20 cellular contexts compared by ENCODE assay signal in the genomic region with DNA sequence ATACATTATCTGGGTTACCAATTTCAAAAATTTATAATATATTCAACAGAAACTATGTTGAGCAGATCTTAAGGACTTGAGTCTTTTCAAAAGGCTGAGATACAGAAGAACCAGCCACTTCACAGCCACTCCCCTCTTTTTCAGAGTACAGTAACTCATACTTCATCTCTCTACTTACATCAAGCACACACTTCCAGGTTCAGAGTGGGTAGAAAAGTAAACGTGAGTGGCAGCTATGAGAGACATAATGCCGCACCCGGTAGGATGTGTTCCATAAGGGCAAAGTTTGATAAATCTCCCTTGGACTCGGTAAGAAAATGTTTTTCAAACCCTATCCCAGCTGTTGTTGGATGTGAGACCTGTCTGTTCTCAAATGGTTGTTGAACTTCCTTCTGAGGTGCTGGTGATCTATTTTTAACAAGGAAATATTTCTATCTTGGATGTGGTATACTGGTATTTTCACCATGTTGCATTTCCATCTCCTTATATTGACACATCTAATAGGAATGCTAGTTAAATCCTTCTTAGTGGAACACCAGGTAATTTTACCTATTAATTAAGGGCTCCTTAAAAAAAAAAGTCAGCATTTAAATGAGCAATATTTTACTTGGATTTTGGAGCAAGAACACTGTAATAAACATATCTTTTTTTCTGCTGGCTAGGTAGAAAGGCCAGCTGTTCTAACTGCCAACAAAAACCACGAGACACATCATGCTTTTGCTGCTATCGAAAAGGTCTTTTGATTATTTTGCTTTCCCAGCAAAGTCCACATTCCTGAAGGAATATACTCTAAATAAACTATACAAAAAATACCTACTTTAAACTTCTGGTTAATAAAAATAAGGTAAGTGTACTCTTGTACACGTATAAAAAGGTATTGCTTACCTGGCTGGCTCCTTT. TPM values are rescaled to one million over a fixed set of nuclear protein-coding genes. Genes with fewer than 3 reads are reported as not detected.
DNase-seq lines count a peak whose midpoint lies in the region; ATAC-seq and TF ChIP-seq lines count a peak whose summit lies in the region.
"Had no signal": no experiment of that assay in that cellular context is flagged by ENCODE, and none has a peak within 500 bp of the region (broad histone marks: within the 10 kb centered on the region; RNA-seq: fewer than 3 reads in every experiment).

No MANE protein-coding gene starts in this region.

- peak overlapping the region; percentile 52 for H3K27ac Mint-ChIP-seq in osteocyte (ENCODE audit: unreplicated experiment)
- H3K27ac Mint-ChIP-seq: activated CD4-positive, alpha-beta T cell treated with anti-CD3 and anti-CD28 coated beads for 36 hours; CD4-positive, alpha-beta T cell; stimulated activated naive CD8-positive, alpha-beta T cell treated with anti-CD3 and anti-CD28 coated beads, Interleukin-15, Interleukin-2, amounts not matched to agents 100 ng/mL and 50 ng/mL, for 24 hours had no signal

- H3K9ac ChIP-seq in fibroblast of lung (ENCODE audit: insufficient read depth, low read length): no peak overlapping the region

- H3K4me1 Mint-ChIP-seq in osteocyte (ENCODE audit: unreplicated experiment): peaks cover 13% of the 10 kb centered on the region
- H3K4me1 Mint-ChIP-seq: activated CD4-positive, alpha-beta T cell treated with anti-CD3 and anti-CD28 coated beads for 36 hours had no signal

- WGBS in psoas muscle, 3 donors: 47 to 71% (median 53%) methylated on average over 7 of the region's 7 CpGs

- H3K4me3 ChIP-seq in AG04450 (ENCODE audit: low read depth, low read length) (no peak overlapping the region), fibroblast of lung (replicated peaks in 1 of 4; ENCODE audit: control extremely low read depth in 1 of 4, insufficient read depth in 1 of 4, low read depth in 3 of 4, low read length in 4 of 4) (no peak overlapping the region), psoas muscle (no peak overlapping the region)

- POLR2A ChIA-PET in AG04450 (lab: Yijun Ruan, JAX): no interaction called here

- peaks cover 29% of the 10 kb centered on the region for H3K36me3 ChIP-seq in fibroblast of lung (ENCODE audit: control insufficient read depth, insufficient read depth, low read length)
- H3K36me3 ChIP-seq in psoas muscle (ENCODE audit: insufficient read depth in 1 of 2, low read depth in 1 of 2): peaks cover 0 to 35% of the 10 kb centered on the region in 2 donors

- DNase-seq in AG04450 (ENCODE audit: low read depth, low spot score) (no peak), M059J (ENCODE audit: low read depth) (peak; percentile 24), fibroblast of lung (ENCODE audit: low read depth in 2 of 2) (peak; percentile 29 to 71), osteocyte (ENCODE audit: extremely low spot score, unreplicated experiment) (no peak), glomerular visceral epithelial cell (ENCODE audit: extremely low spot score) (no peak), NCI-H526 (lab: John Stamatoyannopoulos, UW) (no peak), psoas muscle (no peak), GDM1 (lab: John Stamatoyannopoulos, UW) (no peak)
- DNase-seq: activated CD4-positive, alpha-beta T cell treated with anti-CD3 and anti-CD28 coated beads for 36 hours; activated CD8-positive, alpha-beta memory T cell treated with anti-CD3 and anti-CD28 coated beads, Interleukin-2, amount 50 U/mL, for 48 hours; CD4-positive, alpha-beta T cell; dermis blood vessel endothelial cell; erythroblast; head of caudate nucleus; NCI-H1092 treated with DMSO at 0.1 percent for 48 hours; NCI-H2227 treated with DMSO at 0.1 percent for 48 hours; posterior cingulate gyrus; SIG-M5; stimulated activated CD4-positive, alpha-beta T cell treated with anti-CD3 and anti-CD28 coated beads, Interleukin-15, amount 100 ng/mL, for 24 hours had no signal

- H3K9me3 ChIP-seq in AG04450 (ENCODE audit: control insufficient read depth, insufficient read depth, low read length) (no peaks in the 10 kb centered on the region), fibroblast of lung (ENCODE audit: control insufficient read depth, insufficient read depth, low read depth, low read length) (no peaks in the 10 kb centered on the region), psoas muscle (no peaks in the 10 kb centered on the region)

- H3K36me3 Mint-ChIP-seq in osteocyte (ENCODE audit: unreplicated experiment): peaks cover 57% of the 10 kb centered on the region

- H3K27me3 ChIP-seq in AG04450 (ENCODE audit: control insufficient read depth, insufficient read depth, low read length): no peaks in the 10 kb centered on the region
- no peaks in the 10 kb centered on the region for H3K27me3 ChIP-seq in fibroblast of lung (ENCODE audit: control insufficient read depth, insufficient read depth, low read length)
- H3K27me3 ChIP-seq in psoas muscle (ENCODE audit: insufficient read depth in 3 of 3, low read length in 2 of 3): no peaks in the 10 kb centered on the region

- CTCF ChIA-PET in AG04450 (lab: Charles Lee): interaction anchor here (0.6 to 3.4 kb wide), 7 partner anchors 13 to 494 kb away, joined by 4 to 25 read pairs (median 7); no protein-coding TSS in a partner anchor

- peaks cover under 1% of the 10 kb centered on the region for H4K20me1 ChIP-seq in fibroblast of lung (ENCODE audit: control insufficient read depth, extremely low read depth, insufficient read depth, low read length)

- peaks cover 23% of the 10 kb centered on the region for H3K79me2 ChIP-seq in fibroblast of lung (ENCODE audit: control insufficient read depth, insufficient read depth, low read length)

- H3K27me3 Mint-ChIP-seq in osteocyte (ENCODE audit: unreplicated experiment): no peaks in the 10 kb centered on the region
- H3K27me3 Mint-ChIP-seq: activated CD4-positive, alpha-beta T cell treated with anti-CD3 and anti-CD28 coated beads for 36 hours; CD4-positive, alpha-beta T cell; stimulated activated naive CD8-positive, alpha-beta T cell treated with anti-CD3 and anti-CD28 coated beads, Interleukin-15, Interleukin-2, amounts not matched to agents 100 ng/mL and 50 ng/mL, for 24 hours had no signal

- no peak overlapping the region for H3K4me2 ChIP-seq in fibroblast of lung (ENCODE audit: extremely low read depth, insufficient read depth, low read length)

- no peak for ATAC-seq in psoas muscle
- ATAC-seq: activated CD4-positive, alpha-beta T cell treated with anti-CD3 and anti-CD28 coated beads for 36 hours had no signal

- no peak overlapping the region for H3K4me3 Mint-ChIP-seq in osteocyte (ENCODE audit: unreplicated experiment)
- H3K4me3 Mint-ChIP-seq: activated CD4-positive, alpha-beta T cell treated with anti-CD3 and anti-CD28 coated beads for 36 hours; CD4-positive, alpha-beta T cell; stimulated activated naive CD8-positive, alpha-beta T cell treated with anti-CD3 and anti-CD28 coated beads, Interleukin-15, Interleukin-2, amounts not matched to agents 100 ng/mL and 50 ng/mL, for 24 hours had no signal

- TF ChIP-seq CTCF in AG04450 (IDR thresholded peaks at IDR 0.05; ENCODE audit: low read depth, low read length) (no peak), fibroblast of lung (conservative IDR thresholded peaks at IDR 0.05 in 1 of 2, IDR thresholded peaks at IDR 0.05 in 1 of 2; ENCODE audit: low read depth in 1 of 2, low read length in 2 of 2) (no peak), osteocyte (IDR thresholded peaks at IDR 0.05) (no peak), psoas muscle (IDR thresholded peaks at IDR 0.05) (no peak)

- no peaks in the 10 kb centered on the region for H3K9me3 Mint-ChIP-seq in osteocyte (ENCODE audit: unreplicated experiment)
- H3K9me3 Mint-ChIP-seq: CD4-positive, alpha-beta T cell; stimulated activated naive CD8-positive, alpha-beta T cell treated with anti-CD3 and anti-CD28 coated beads, Interleukin-15, Interleukin-2, amounts not matched to agents 100 ng/mL and 50 ng/mL, for 24 hours had no signal

- H3K27ac ChIP-seq in AG04450 (ENCODE audit: low read depth, low read length) (peak overlapping the region; percentile 42), fibroblast of lung (ENCODE audit: insufficient read depth, low read length) (no peak overlapping the region), psoas muscle (no peak overlapping the region)

- peaks cover 5% of the 10 kb centered on the region for H3K4me1 ChIP-seq in fibroblast of lung (ENCODE audit: control insufficient read depth, extremely low read depth, insufficient read depth, low read length)
- no peaks in the 10 kb centered on the region for H3K4me1 ChIP-seq in psoas muscle

- no peak overlapping the region for H2AFZ ChIP-seq in fibroblast of lung (ENCODE audit: low read length)

- intact Hi-C loops in psoas muscle (cut with DNase I): no loop called here

RNA-seq across cellular contexts. Expression of gene CNN3, which starts 28.2 kb away (rescaled TPM):
- 374 and 438 TPM in 2 replicates for polyA plus RNA-seq in AG04450 (2011; rRNA removed)
- polyA minus RNA-seq in AG04450 (2011; rRNA and poly(A)+ RNA removed): 307 and 327 TPM in 2 replicates
- 300 and 364 TPM in 2 replicates for total RNA-seq in M059J (2014; rRNA removed; shearing (Covaris generic))
- 312 and 601 TPM in 2 replicates for total RNA-seq in fibroblast of lung
- 637 and 670 TPM in 2 replicates for polyA plus RNA-seq in fibroblast of lung
- 520 and 526 TPM in 2 replicates for polyA plus RNA-seq in fibroblast of lung (2012)
- 153 and 168 TPM in 2 replicates for polyA minus RNA-seq in fibroblast of lung (ENCODE audit: low replicate concordance)
- 223 and 238 TPM in 2 replicates for total RNA-seq in osteocyte
- 10 to 100 TPM; 14.7 to 46.2 (median 34.0) TPM for total RNA-seq in psoas muscle
- polyA plus RNA-seq in psoas muscle: 10 to 100 TPM; 12.4 to 19.2 (median 13.6) TPM

Comparison
In these comparisons a context has a peak if more than half of its experiments do, and no peak if none do; other contexts are left out.
1. DNase-seq: peak in M059J (single experiment) and fibroblast of lung (2 of 2); none in AG04450 (single experiment), osteocyte (single experiment), glomerular visceral epithelial cell (single experiment), NCI-H526 (0 of 2), psoas muscle (0 of 2) and GDM1 (single experiment).